In genomic region chr4:155953151-155954117, GRCh38 we compare ENCODE assay signal across 8 cellular contexts. TPM values are rescaled to one million over a fixed set of nuclear protein-coding genes. Genes with fewer than 3 reads are reported as not detected.
DNase-seq lines count a peak whose midpoint lies in the region; ATAC-seq, FAIRE-seq and TF ChIP-seq lines count a peak whose summit lies in the region.

CTSO (minus strand) TSS chr4:155953866; CDS start chr4:155953847, 19 bp downstream.

- H2AFZ ChIP-seq in hepatocyte: peak within 1 kb of the TSS; percentile 97

- H3K79me2 ChIP-seq in hepatocyte: peaks cover 4% of the 10 kb centered on the region

- peak; percentile 51 for DNase-seq in GM12891 (ENCODE audit: insufficient read length, low spot score)
- DNase-seq in NCI-H1105 (lab: John Stamatoyannopoulos, UW): peak; percentile 24
- peak; percentile 39 for DNase-seq in T-helper 22 cell (ENCODE audit: low read depth)
- DNase-seq in astrocyte of the cerebellum (ENCODE audit: low read depth): peak; percentile 83
- peak; percentile 88 for DNase-seq in hepatocyte (ENCODE audit: low spot score)
- DNase-seq in retinal pigment epithelial cell (ENCODE audit: low read depth): no peak
- DNase-seq in OCI-M2 (lab: John Stamatoyannopoulos, UW; ENCODE audit: unreplicated experiment): no peak

- peak; percentile 62 for TF ChIP-seq CTCF in astrocyte of the cerebellum (IDR thresholded peaks at IDR 0.05; ENCODE audit: low read depth, low read length, missing control alignments)
- TF ChIP-seq CTCF in hepatocyte (IDR thresholded peaks at IDR 0.05; ENCODE audit: poor library complexity): peak; percentile 74
- TF ChIP-seq CTCF in retinal pigment epithelial cell (conservative IDR thresholded peaks at IDR 0.05; ENCODE audit: low read depth, low read length): peak; percentile 60

- WGBS in hepatocyte (ENCODE audit: low lambda C conversion rate, missing lambda C conversion rate): 11% methylated on average over 58 of the region's 58 CpGs

- no peaks in the 10 kb centered on the region for H3K27me3 ChIP-seq in hepatocyte

- in situ Hi-C loops in astrocyte of the cerebellum (cut with HindIII; ENCODE audit: low sequenced_read_pairs): no loop called here

- H3K4me2 ChIP-seq in hepatocyte: peak within 1 kb of the TSS; percentile 80

- H3K27ac ChIP-seq in hepatocyte: peak within 1 kb of the TSS; percentile 98

- peak; percentile 85 for FAIRE-seq in GM12891 (lab: Jason Lieb, UNC)

- peak; percentile 97 for ATAC-seq in HG02642 (IDR thresholded peaks at IDR 0.05; ENCODE audit: poor library complexity, unreplicated experiment)

- H4K20me1 ChIP-seq in hepatocyte (ENCODE audit: insufficient read depth, poor library complexity, severe bottlenecking): no peaks in the 10 kb centered on the region

- H3K9me2 ChIP-seq in hepatocyte (replicated peaks; ENCODE audit: insufficient read depth): no peaks in the 10 kb centered on the region

- H3K4me1 ChIP-seq in hepatocyte (ENCODE audit: insufficient read depth): peaks cover 21% of the 10 kb centered on the region

- H3K9me3 ChIP-seq in hepatocyte (ENCODE audit: low read depth): no peaks in the 10 kb centered on the region

- H3K36me3 ChIP-seq in hepatocyte (replicated peaks; ENCODE audit: insufficient read depth, low read depth): no peaks in the 10 kb centered on the region

- TF ChIP-seq POLR2A in GM12891 (IDR thresholded peaks at IDR 0.05; ENCODE audit: low read depth, low read length): peak; percentile 70; the same call in 1 of the 2 replicates

- H3K4me3 ChIP-seq in astrocyte of the cerebellum (ENCODE audit: low read depth, low read length): peak within 1 kb of the TSS; percentile 46
- H3K4me3 ChIP-seq in hepatocyte: peak within 1 kb of the TSS; percentile 34
- peak within 1 kb of the TSS; percentile 64 for H3K4me3 ChIP-seq in retinal pigment epithelial cell (ENCODE audit: low read length)

TF ChIP-seq in GM12891, 5 proteins besides CTCF, POLR2A, EP300 and RAD21:
- TF ChIP-seq POU2F2 (IDR thresholded peaks at IDR 0.05; ENCODE audit: low read depth, low read length) (no peak; the same call in 1 of the 2 replicates), PAX5 (IDR thresholded peaks at IDR 0.05; ENCODE audit: insufficient read depth, low read length, severe bottlenecking) (no peak), SPI1 (IDR thresholded peaks at IDR 0.05; ENCODE audit: low read depth, low read length) (peak; percentile 23; the same call in 1 of the 2 replicates), TAF1 (IDR thresholded peaks at IDR 0.05; ENCODE audit: low read depth, low read length) (no peak; the same call in none of the 2 replicates), POLR2AphosphoS5 (IDR thresholded peaks at IDR 0.05; ENCODE audit: low read depth, low read length) (peak; percentile 73)
TF ChIP-seq in GM12891: peak in this region for 2.

RNA-seq across cellular contexts. Expression of gene CTSO, which starts in this region (rescaled TPM):
- polyA plus RNA-seq in GM12891 (2012; ENCODE audit: low read depth, missing spikeins): 5.3 TPM
- total RNA-seq in hepatocyte: 25.6 and 28.2 TPM in 2 replicates
- polyA plus RNA-seq in hepatocyte: 14.9 and 16.4 TPM in 2 replicates

Comparison
In these comparisons a context has a peak if more than half of its experiments do, and no peak if none do; other contexts are left out.
1. DNase-seq: peak in GM12891 (single experiment), NCI-H1105 (single experiment), T-helper 22 cell (single experiment), astrocyte of the cerebellum (single experiment) and hepatocyte (single experiment); none in retinal pigment epithelial cell (single experiment) and OCI-M2 (single experiment).
2. Peak in every context shown above with its lines, with median percentiles within 50 percentile points of each other: H3K4me3 ChIP-seq and CTCF ChIP-seq.